Comparison of ENCODE assay signal across 8 cellular contexts in genomic region chr1:169487153-169487552, GRCh38. TPM values are rescaled to one million over a fixed set of nuclear protein-coding genes. Genes with fewer than 3 reads are reported as not detected.
DNase-seq lines count a peak whose midpoint lies in the region; ATAC-seq and TF ChIP-seq lines count a peak whose summit lies in the region.

No MANE protein-coding gene starts in this region.

- no peak for TF ChIP-seq EP300 in tibial nerve (IDR thresholded peaks at IDR 0.05)

- H3K27me3 ChIP-seq in lower lobe of right lung (ENCODE audit: low read depth) (no peaks in the 10 kb centered on the region), tibial nerve (no peaks in the 10 kb centered on the region), H7 (ENCODE audit: control insufficient read depth, insufficient read depth, low read length) (no peaks in the 10 kb centered on the region)

- no peak for DNase-seq in activated T-cell treated with anti-CD3 and anti-CD28 coated beads, Interleukin-2, amount 50 U/mL, for 4 hours
- DNase-seq in activated T-cell treated with anti-CD3 and anti-CD28 coated beads, Interleukin-2, amount 50 U/mL, for 1 hour, result no peak
- DNase-seq in lower lobe of right lung (no peak), tibial nerve (ENCODE audit: low spot score in 2 of 2) (no peak), LoVo (ENCODE audit: low spot score) (no peak), H7 (no peak)

- no peaks in the 10 kb centered on the region for H3K27me3 Mint-ChIP-seq in activated T-cell treated with anti-CD3 and anti-CD28 coated beads, Interleukin-2, amount 50 U/mL, for 4 hours (ENCODE audit: low read depth)

- H3K9me3 Mint-ChIP-seq in activated T-cell treated with anti-CD3 and anti-CD28 coated beads, Interleukin-2, amount 50 U/mL, for 4 hours, result no peaks in the 10 kb centered on the region

- TF ChIP-seq CTCF in lower lobe of right lung (IDR thresholded peaks at IDR 0.05) (no peak), tibial nerve (IDR thresholded peaks at IDR 0.05) (no peak)

- H3K36me3 ChIP-seq in lower lobe of right lung (no peaks in the 10 kb centered on the region), tibial nerve (no peaks in the 10 kb centered on the region), H7 (replicated peaks; ENCODE audit: control insufficient read depth, insufficient read depth, low read length) (no peaks in the 10 kb centered on the region)

- no peaks in the 10 kb centered on the region for H3K36me3 Mint-ChIP-seq in activated T-cell treated with anti-CD3 and anti-CD28 coated beads, Interleukin-2, amount 50 U/mL, for 4 hours (ENCODE audit: insufficient read depth)

- intact Hi-C loops in lower lobe of right lung (cut with DNase I), result no loop called here

- WGBS in tibial nerve, 2 donors, result 83 to 85% methylated on average over 5 of the region's 5 CpGs

- peak overlapping the region; percentile 88 for H3K4me3 Mint-ChIP-seq in activated T-cell treated with anti-CD3 and anti-CD28 coated beads, Interleukin-2, amount 50 U/mL, for 4 hours

- H3K9me3 ChIP-seq in lower lobe of right lung (no peaks in the 10 kb centered on the region), tibial nerve (no peaks in the 10 kb centered on the region)

- peaks cover 48% of the 10 kb centered on the region for H3K4me1 Mint-ChIP-seq in activated T-cell treated with anti-CD3 and anti-CD28 coated beads, Interleukin-2, amount 50 U/mL, for 4 hours (ENCODE audit: low read depth)

- H3K4me3 ChIP-seq in lower lobe of right lung, result no peak overlapping the region
- peak overlapping the region in 2 of 4 donors; percentile 40 to 99 for H3K4me3 ChIP-seq in tibial nerve
- H3K4me3 ChIP-seq in H7 (ENCODE audit: insufficient read depth, low read depth, low read length), result no peak overlapping the region; the same call in 1 of the 2 replicates

- ATAC-seq in activated T-cell treated with anti-CD3 and anti-CD28 coated beads, Interleukin-2, amount 50 U/mL, for 4 hours, result no peak
- no peak for ATAC-seq in lower lobe of right lung
- ATAC-seq in GM19328 (IDR thresholded peaks at IDR 0.05; ENCODE audit: unreplicated experiment), result no peak

- H3K27ac ChIP-seq in angular gyrus (ENCODE audit: low read depth, low read length), result peak overlapping the region; percentile 51
- peak overlapping the region; percentile 100 for H3K27ac ChIP-seq in lower lobe of right lung
- peak overlapping the region; percentile 97 to 100 (median 98) for H3K27ac ChIP-seq in tibial nerve

- no peak for TF ChIP-seq POLR2A in tibial nerve (IDR thresholded peaks at IDR 0.05)

- peaks cover 32% of the 10 kb centered on the region for H3K4me1 ChIP-seq in lower lobe of right lung
- peaks cover 0 to 43% (median 16%) of the 10 kb centered on the region in 4 donors for H3K4me1 ChIP-seq in tibial nerve

RNA-seq across cellular contexts. Expression of gene SLC19A2, which starts 1.4 kb away (rescaled TPM):
- 10 to 100 TPM in 2 of 3 donors, 1 to 10 TPM in 1; 9.1 to 13.5 (median 12.0) TPM for total RNA-seq in activated T-cell treated with anti-CD3 and anti-CD28 coated beads, Interleukin-2, amount 50 U/mL, for 4 hours
- total RNA-seq in lower lobe of right lung, result 11.1 TPM
- total RNA-seq in tibial nerve, result 10 to 100 TPM; 25.1 to 51.6 (median 35.6) TPM
- total RNA-seq in H7 (2014; rRNA removed; shearing (Covaris generic)), result 28.9 and 34.8 TPM in 2 replicates

RNA-seq across cellular contexts. Expression of gene CCDC181, which starts 59.9 kb away (rescaled TPM):
- under 1 TPM; 0.16 to 0.43 (median 0.16) TPM for total RNA-seq in activated T-cell treated with anti-CD3 and anti-CD28 coated beads, Interleukin-2, amount 50 U/mL, for 4 hours
- total RNA-seq in lower lobe of right lung (1.4 TPM), tibial nerve (1 to 10 TPM in 3 of 4 donors, under 1 TPM in 1; 0.39 to 3.6 (median 1.6) TPM)
- 0.80 and 1.7 TPM in 2 replicates for total RNA-seq in H7 (2014; rRNA removed; shearing (Covaris generic))
